1 cellular context compared by ENCODE assay signal in genomic region chr21:33642027-33642895, GRCh38.
A peak's percentile ranks its signal among the peaks of the same experiment; 100 is the strongest.
TF ChIP-seq lines count a peak whose summit lies in the region.

TSS of gene ITSN1 (plus strand) at chr21:33642501. CDS start at chr21:33718829, 76,328 bp downstream.

TF ChIP-seq in HepG2, 621 proteins besides CTCF, POLR2A, EP300 and RAD21 (continued from another document and continues in another):
- TF ChIP-seq ZNF142 (CRISPR knock-in tag; IDR thresholded peaks at IDR 0.05): no peak
- no peak for TF ChIP-seq ZNF562 (CRISPR knock-in tag; IDR thresholded peaks at IDR 0.05; ENCODE audit: borderline replicate concordance)
- no peak; the same call in 1 of the 2 replicates for TF ChIP-seq ZBTB26 (CRISPR knock-in tag; IDR thresholded peaks at IDR 0.05; ENCODE audit: borderline replicate concordance)
- TF ChIP-seq NR0B2 (CRISPR knock-in tag; IDR thresholded peaks at IDR 0.05): no peak
- TF ChIP-seq TRIM24 (CRISPR knock-in tag; IDR thresholded peaks at IDR 0.05): no peak
- TF ChIP-seq ZNF598 (CRISPR knock-in tag; IDR thresholded peaks at IDR 0.05; ENCODE audit: borderline replicate concordance): no peak
- TF ChIP-seq ZNF605 (CRISPR knock-in tag; IDR thresholded peaks at IDR 0.05): no peak
- TF ChIP-seq BCL6 (CRISPR knock-in tag; IDR thresholded peaks at IDR 0.05): no peak
- TF ChIP-seq AHDC1 (CRISPR knock-in tag; IDR thresholded peaks at IDR 0.05; ENCODE audit: borderline replicate concordance): no peak
- TF ChIP-seq HDAC2 (CRISPR knock-in tag; IDR thresholded peaks at IDR 0.05): peak; percentile 56; the same call in 1 of the 2 replicates
- no peak; the same call in 1 of the 2 replicates for TF ChIP-seq HOXD1 (CRISPR knock-in tag; IDR thresholded peaks at IDR 0.05)
- TF ChIP-seq ZNF83 (CRISPR knock-in tag; IDR thresholded peaks at IDR 0.05; ENCODE audit: borderline replicate concordance): no peak
- no peak for TF ChIP-seq ZNF484 (CRISPR knock-in tag; IDR thresholded peaks at IDR 0.05; ENCODE audit: borderline replicate concordance, low read depth)
- no peak for TF ChIP-seq ZNF556 (CRISPR knock-in tag; IDR thresholded peaks at IDR 0.05; ENCODE audit: borderline replicate concordance)
- no peak for TF ChIP-seq ZNF333 (CRISPR knock-in tag; IDR thresholded peaks at IDR 0.05; ENCODE audit: borderline replicate concordance)
- no peak for TF ChIP-seq ZUFSP (CRISPR knock-in tag; IDR thresholded peaks at IDR 0.05; ENCODE audit: borderline replicate concordance)
- no peak for TF ChIP-seq CC2D1A (CRISPR knock-in tag; IDR thresholded peaks at IDR 0.05)
- no peak for TF ChIP-seq PAXIP1 (CRISPR knock-in tag; conservative IDR thresholded peaks at IDR 0.05)
- 0 out of 2 replicates have a peak, but pooled peaks have one; percentile 0 for TF ChIP-seq IRF2 (CRISPR knock-in tag; IDR thresholded peaks at IDR 0.05)
- no peak for TF ChIP-seq ZBTB25 (CRISPR knock-in tag; IDR thresholded peaks at IDR 0.05)
- no peak for TF ChIP-seq MIER2 (CRISPR knock-in tag; IDR thresholded peaks at IDR 0.05)
- TF ChIP-seq ZNF577 (CRISPR knock-in tag; IDR thresholded peaks at IDR 0.05; ENCODE audit: borderline replicate concordance, low read depth): no peak
- no peak for TF ChIP-seq NR2C2 (CRISPR knock-in tag; IDR thresholded peaks at IDR 0.05; ENCODE audit: borderline replicate concordance)
- 0 out of 2 replicates have a peak, but pooled peaks have one; percentile 65 for TF ChIP-seq KMT2A (CRISPR knock-in tag; IDR thresholded peaks at IDR 0.05)
- TF ChIP-seq ZNF33B (CRISPR knock-in tag; IDR thresholded peaks at IDR 0.05): no peak
- TF ChIP-seq DRAP1 (CRISPR knock-in tag; IDR thresholded peaks at IDR 0.05): 0 out of 2 replicates have a peak, but pooled peaks have one; percentile 9
- no peak for TF ChIP-seq ATF6 (CRISPR knock-in tag; conservative IDR thresholded peaks at IDR 0.05)
- TF ChIP-seq SUZ12 (IDR thresholded peaks at IDR 0.05; ENCODE audit: low read depth, low read length): no peak
- TF ChIP-seq ZKSCAN8 (CRISPR knock-in tag; IDR thresholded peaks at IDR 0.05; ENCODE audit: borderline replicate concordance): no peak; the same call in 1 of the 2 replicates
- TF ChIP-seq HNF4G (IDR thresholded peaks at IDR 0.05; ENCODE audit: borderline replicate concordance, low read depth, low read length): no peak
- no peak for TF ChIP-seq HNF4G (CRISPR knock-in tag; IDR thresholded peaks at IDR 0.05; ENCODE audit: borderline replicate concordance, low read depth)
- TF ChIP-seq YEATS4 (CRISPR knock-in tag; IDR thresholded peaks at IDR 0.05; ENCODE audit: borderline replicate concordance): peak; percentile 69
- TF ChIP-seq CREM (IDR thresholded peaks at IDR 0.05): no peak
- no peak for TF ChIP-seq CREM (CRISPR knock-in tag; IDR thresholded peaks at IDR 0.05)
- TF ChIP-seq ZNF543 (CRISPR knock-in tag; IDR thresholded peaks at IDR 0.05): 0 out of 2 replicates have a peak, but pooled peaks have one; percentile 6
- no peak for TF ChIP-seq MTF2 (CRISPR knock-in tag; IDR thresholded peaks at IDR 0.05; ENCODE audit: borderline replicate concordance)
- no peak for TF ChIP-seq WIZ (CRISPR knock-in tag; IDR thresholded peaks at IDR 0.05)
